In the genomic region with DNA sequence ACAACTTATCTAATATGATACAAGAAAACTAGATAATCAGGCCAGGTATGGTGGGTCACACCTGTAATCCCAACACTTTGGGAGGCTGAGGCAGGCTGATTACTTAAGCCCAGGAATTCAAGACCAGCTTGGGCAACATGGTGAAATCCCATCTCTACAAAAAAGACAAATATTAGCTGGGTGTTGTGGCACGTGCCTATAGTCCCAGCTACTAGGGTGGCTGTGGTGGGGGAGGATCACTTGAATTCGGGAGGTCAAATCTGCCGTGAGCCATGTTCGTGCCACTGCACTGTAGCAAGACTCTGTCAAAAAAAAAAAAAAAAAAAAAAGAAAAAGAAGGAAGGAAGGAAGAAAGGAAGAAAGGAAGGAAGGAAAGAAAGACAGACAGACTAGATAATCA, we compare ENCODE assay signal across 16 cellular contexts.
"Had no signal": no experiment of that assay in that cellular context is flagged by ENCODE, and none has a peak within 500 bp of the region (broad histone marks: within the 10 kb centered on the region; RNA-seq: fewer than 3 reads in every experiment).

No MANE protein-coding gene starts in this region.

- H3K27me3 ChIP-seq: ascending aorta, breast epithelium, right atrium auricular region, stomach, testis, upper lobe of right lung had no signal

- H3K4me3 ChIP-seq: ascending aorta, breast epithelium, right atrium auricular region, skin epidermis, stomach, testis, upper lobe of right lung had no signal

- H3K36me3 ChIP-seq: ascending aorta, breast epithelium, right atrium auricular region, stomach, upper lobe of right lung had no signal

- ATAC-seq: left ventricle myocardium superior, upper lobe of right lung had no signal

- DNase-seq: activated CD4-positive, alpha-beta T cell treated with anti-CD3 and anti-CD28 coated beads, Interleukin-2, amount 50 U/mL, for 1 hour; activated gamma-delta T cell treated with Interleukin-2 at 50 U/mL for 16 hours; activated T-cell treated with anti-CD3 and anti-CD28 coated beads, Interleukin-2, amount 50 U/mL, for 48 hours; effector memory CD4-positive, alpha-beta T cell; foreskin melanocyte; kidney glomerular epithelial cell; left ventricle myocardium superior; nephron progenitor cell; occipital lobe; stomach; testis; upper lobe of right lung had no signal
